ENCODE assay signal across 23 cellular contexts in genomic region chr10:49631975-49632374, GRCh38. TPM values are rescaled to one million over a fixed set of nuclear protein-coding genes. Genes with fewer than 3 reads are reported as not detected.
DNase-seq lines count a peak whose midpoint lies in the region; ATAC-seq and TF ChIP-seq lines count a peak whose summit lies in the region.
"Had no signal": no experiment of that assay in that cellular context is flagged by ENCODE, and none has a peak within 500 bp of the region (broad histone marks: within the 10 kb centered on the region; RNA-seq: fewer than 3 reads in every experiment).

No MANE protein-coding gene starts in this region.

- H3K36me3 ChIP-seq in osteoblast (ENCODE audit: insufficient read depth, low read length) (no peaks in the 10 kb centered on the region), upper lobe of right lung (no peaks in the 10 kb centered on the region)
- H3K36me3 ChIP-seq: BLaER1 treated with 17β-estradiol and CSF1 and Interleukin-3, amounts not matched to agents 10 nM and 100 nM; HAP-1 had no signal

- no peaks in the 10 kb centered on the region for H3K4me1 ChIP-seq in osteoblast (ENCODE audit: insufficient read depth, low read length)
- no peaks in the 10 kb centered on the region for H3K4me1 ChIP-seq in upper lobe of right lung
- H3K4me1 ChIP-seq: HAP-1 had no signal

- POLR2A ChIA-PET in WTC11 (lab: Charles Lee) = no interaction called here

- H3K27ac Mint-ChIP-seq in activated T-cell treated with anti-CD3 and anti-CD28 coated beads, Interleukin-2, amount 50 U/mL, for 24 hours = no peak overlapping the region
- no peak overlapping the region for H3K27ac Mint-ChIP-seq in WTC11
- H3K27ac Mint-ChIP-seq: CD8-positive, alpha-beta T cell had no signal

- intact Hi-C loops in upper lobe of right lung (cut with DNase I) = no loop called here

- no peaks in the 10 kb centered on the region for H3K27me3 Mint-ChIP-seq in activated T-cell treated with anti-CD3 and anti-CD28 coated beads, Interleukin-2, amount 50 U/mL, for 24 hours
- no peaks in the 10 kb centered on the region for H3K27me3 Mint-ChIP-seq in activated T-cell treated with anti-CD3 and anti-CD28 coated beads, Interleukin-2, amount 50 U/mL, for 4 hours (ENCODE audit: low read depth)
- H3K27me3 Mint-ChIP-seq in WTC11 (ENCODE audit: low read depth) = peaks cover under 1% of the 10 kb centered on the region; the same call in 1 of the 2 replicates

- TF ChIP-seq CTCF in WTC11 (IDR thresholded peaks at IDR 0.05) = no peak
- TF ChIP-seq CTCF in osteoblast (IDR thresholded peaks at IDR 0.05; ENCODE audit: extremely low read depth, low read depth, low read length) = no peak
- no peak for TF ChIP-seq CTCF in upper lobe of right lung (IDR thresholded peaks at IDR 0.05)

- H3K9me3 ChIP-seq in osteoblast (ENCODE audit: low read depth, low read length) (no peaks in the 10 kb centered on the region), upper lobe of right lung (no peaks in the 10 kb centered on the region)
- H3K9me3 ChIP-seq: BLaER1 treated with 17β-estradiol and CSF1 and Interleukin-3, amounts not matched to agents 10 nM and 100 nM; HAP-1 had no signal

- H3K27ac ChIP-seq in osteoblast (ENCODE audit: low read depth, low read length) (no peak overlapping the region), upper lobe of right lung (no peak overlapping the region)
- H3K27ac ChIP-seq: 22Rv1; BLaER1 treated with 17β-estradiol and CSF1 and Interleukin-3, amounts not matched to agents 10 nM and 100 nM; GM23248 had no signal

- peak; percentile 7 for DNase-seq in activated T-cell treated with anti-CD3 and anti-CD28 coated beads, Interleukin-2, amount 50 U/mL, for 24 hours
- no peak for DNase-seq in activated T-cell treated with anti-CD3 and anti-CD28 coated beads, Interleukin-2, amount 50 U/mL, for 4 hours
- DNase-seq in WTC11 (ENCODE audit: low spot score) = peak; percentile 2
- DNase-seq in osteoblast (ENCODE audit: insufficient read length, low spot score, missing footprints) = peak; percentile 17
- DNase-seq in upper lobe of right lung = peak; percentile 39
- no peak for DNase-seq in NCI-H524 (lab: John Stamatoyannopoulos, UW)
- DNase-seq in H4 (ENCODE audit: low spot score) = no peak
- no peak for DNase-seq in GDM1 (lab: John Stamatoyannopoulos, UW)
- DNase-seq: CD8-positive, alpha-beta T cell; DND-41; GM23248; NCI-H1092; NCI-H1436; NCI-H187 treated with DMSO at 0.1 percent for 48 hours; NCI-H2107; NCI-H510A; NCI-H774 had no signal

- no peak overlapping the region for H3K4me3 ChIP-seq in osteoblast (ENCODE audit: insufficient read depth, low read length)
- H3K4me3 ChIP-seq in upper lobe of right lung = no peak overlapping the region
- H3K4me3 ChIP-seq: BLaER1 treated with 17β-estradiol and CSF1 and Interleukin-3, amounts not matched to agents 10 nM and 100 nM; GM23248; HAP-1 had no signal

- no peaks in the 10 kb centered on the region for H3K36me3 Mint-ChIP-seq in activated T-cell treated with anti-CD3 and anti-CD28 coated beads, Interleukin-2, amount 50 U/mL, for 24 hours (ENCODE audit: low read depth)
- no peaks in the 10 kb centered on the region for H3K36me3 Mint-ChIP-seq in activated T-cell treated with anti-CD3 and anti-CD28 coated beads, Interleukin-2, amount 50 U/mL, for 4 hours (ENCODE audit: insufficient read depth)
- no peaks in the 10 kb centered on the region for H3K36me3 Mint-ChIP-seq in WTC11
- H3K36me3 Mint-ChIP-seq: CD8-positive, alpha-beta T cell had no signal

- CTCF ChIA-PET in WTC11 (lab: Charles Lee) = interaction anchor here (0.9 kb wide), 1 partner anchor 39 kb away, joined by 3 read pairs; no protein-coding TSS in a partner anchor

- no peaks in the 10 kb centered on the region for H4K20me1 ChIP-seq in osteoblast (ENCODE audit: insufficient read depth, low read length)
- H4K20me1 ChIP-seq: BLaER1 treated with 17β-estradiol and CSF1 and Interleukin-3, amounts not matched to agents 10 nM and 100 nM had no signal

- no peaks in the 10 kb centered on the region for H3K79me2 ChIP-seq in osteoblast (ENCODE audit: insufficient read depth, low read length)

- H3K9me3 Mint-ChIP-seq in activated T-cell treated with anti-CD3 and anti-CD28 coated beads, Interleukin-2, amount 50 U/mL, for 24 hours = no peaks in the 10 kb centered on the region
- no peaks in the 10 kb centered on the region for H3K9me3 Mint-ChIP-seq in activated T-cell treated with anti-CD3 and anti-CD28 coated beads, Interleukin-2, amount 50 U/mL, for 4 hours
- H3K9me3 Mint-ChIP-seq in WTC11 = no peaks in the 10 kb centered on the region
- H3K9me3 Mint-ChIP-seq: CD8-positive, alpha-beta T cell had no signal

- no peak overlapping the region for H2AFZ ChIP-seq in osteoblast (ENCODE audit: low read length)
- H2AFZ ChIP-seq: GM23248 had no signal

- ATAC-seq in activated T-cell treated with anti-CD3 and anti-CD28 coated beads, Interleukin-2, amount 50 U/mL, for 4 hours = no peak
- ATAC-seq in WTC11 (no peak), upper lobe of right lung (peak; percentile 8)
- ATAC-seq: CD8-positive, alpha-beta T cell; Right ventricle myocardium inferior had no signal

- no peak overlapping the region for H3K4me3 Mint-ChIP-seq in activated T-cell treated with anti-CD3 and anti-CD28 coated beads, Interleukin-2, amount 50 U/mL, for 24 hours
- H3K4me3 Mint-ChIP-seq in activated T-cell treated with anti-CD3 and anti-CD28 coated beads, Interleukin-2, amount 50 U/mL, for 4 hours = no peak overlapping the region
- no peak overlapping the region for H3K4me3 Mint-ChIP-seq in WTC11
- H3K4me3 Mint-ChIP-seq: CD8-positive, alpha-beta T cell had no signal

- peaks cover 14% of the 10 kb centered on the region for H3K27me3 ChIP-seq in osteoblast (ENCODE audit: insufficient read depth, low read length)
- H3K27me3 ChIP-seq in upper lobe of right lung = no peaks in the 10 kb centered on the region
- H3K27me3 ChIP-seq: BLaER1 treated with 17β-estradiol and CSF1 and Interleukin-3, amounts not matched to agents 10 nM and 100 nM had no signal

- no peaks in the 10 kb centered on the region for H3K4me1 Mint-ChIP-seq in activated T-cell treated with anti-CD3 and anti-CD28 coated beads, Interleukin-2, amount 50 U/mL, for 24 hours (ENCODE audit: low read depth)
- H3K4me1 Mint-ChIP-seq in activated T-cell treated with anti-CD3 and anti-CD28 coated beads, Interleukin-2, amount 50 U/mL, for 4 hours (ENCODE audit: low read depth) = no peaks in the 10 kb centered on the region
- no peaks in the 10 kb centered on the region for H3K4me1 Mint-ChIP-seq in WTC11

- no peak overlapping the region for H3K4me2 ChIP-seq in osteoblast (ENCODE audit: insufficient read depth, low read length)
- H3K4me2 ChIP-seq: BLaER1 treated with 17β-estradiol and CSF1 and Interleukin-3, amounts not matched to agents 10 nM and 100 nM had no signal

TF ChIP-seq in WTC11, 78 proteins besides CTCF, POLR2A, EP300 and RAD21 (continues in another document):
- TF ChIP-seq, protein P1, sequence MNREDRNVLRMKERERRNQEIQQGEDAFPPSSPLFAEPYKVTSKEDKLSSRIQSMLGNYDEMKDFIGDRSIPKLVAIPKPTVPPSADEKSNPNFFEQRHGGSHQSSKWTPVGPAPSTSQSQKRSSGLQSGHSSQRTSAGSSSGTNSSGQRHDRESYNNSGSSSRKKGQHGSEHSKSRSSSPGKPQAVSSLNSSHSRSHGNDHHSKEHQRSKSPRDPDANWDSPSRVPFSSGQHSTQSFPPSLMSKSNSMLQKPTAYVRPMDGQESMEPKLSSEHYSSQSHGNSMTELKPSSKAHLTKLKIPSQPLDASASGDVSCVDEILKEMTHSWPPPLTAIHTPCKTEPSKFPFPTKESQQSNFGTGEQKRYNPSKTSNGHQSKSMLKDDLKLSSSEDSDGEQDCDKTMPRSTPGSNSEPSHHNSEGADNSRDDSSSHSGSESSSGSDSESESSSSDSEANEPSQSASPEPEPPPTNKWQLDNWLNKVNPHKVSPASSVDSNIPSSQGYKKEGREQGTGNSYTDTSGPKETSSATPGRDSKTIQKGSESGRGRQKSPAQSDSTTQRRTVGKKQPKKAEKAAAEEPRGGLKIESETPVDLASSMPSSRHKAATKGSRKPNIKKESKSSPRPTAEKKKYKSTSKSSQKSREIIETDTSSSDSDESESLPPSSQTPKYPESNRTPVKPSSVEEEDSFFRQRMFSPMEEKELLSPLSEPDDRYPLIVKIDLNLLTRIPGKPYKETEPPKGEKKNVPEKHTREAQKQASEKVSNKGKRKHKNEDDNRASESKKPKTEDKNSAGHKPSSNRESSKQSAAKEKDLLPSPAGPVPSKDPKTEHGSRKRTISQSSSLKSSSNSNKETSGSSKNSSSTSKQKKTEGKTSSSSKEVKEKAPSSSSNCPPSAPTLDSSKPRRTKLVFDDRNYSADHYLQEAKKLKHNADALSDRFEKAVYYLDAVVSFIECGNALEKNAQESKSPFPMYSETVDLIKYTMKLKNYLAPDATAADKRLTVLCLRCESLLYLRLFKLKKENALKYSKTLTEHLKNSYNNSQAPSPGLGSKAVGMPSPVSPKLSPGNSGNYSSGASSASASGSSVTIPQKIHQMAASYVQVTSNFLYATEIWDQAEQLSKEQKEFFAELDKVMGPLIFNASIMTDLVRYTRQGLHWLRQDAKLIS (CRISPR knock-in tag; IDR thresholded peaks at IDR 0.05; ENCODE audit: borderline replicate concordance) = no peak
- TF ChIP-seq SP1 (CRISPR knock-in tag; conservative IDR thresholded peaks at IDR 0.05) = no peak

RNA-seq across cellular contexts. Expression of gene CHAT, which starts 18.1 kb away (rescaled TPM):
- not detected for total RNA-seq in activated T-cell treated with anti-CD3 and anti-CD28 coated beads, Interleukin-2, amount 50 U/mL, for 4 hours
- total RNA-seq in WTC11 (2021) (not detected in 3 replicates), osteoblast (not detected in 2 replicates), upper lobe of right lung (not detected)
- not detected in 2 replicates for total RNA-seq in H4 (2014; rRNA removed; shearing (Covaris generic))
- total RNA-seq: CD8-positive, alpha-beta T cell; GM23248; LHCN-M2; Right ventricle myocardium inferior; SK-MEL-5 had no signal

RNA-seq across cellular contexts. Expression of gene SLC18A3, which starts 21.9 kb away (rescaled TPM):
- not detected for total RNA-seq in activated T-cell treated with anti-CD3 and anti-CD28 coated beads, Interleukin-2, amount 50 U/mL, for 4 hours
- total RNA-seq in WTC11 (2021) = 0.07 to 0.13 TPM (median 0.09 TPM) in 3 replicates
- not detected in 2 replicates for total RNA-seq in osteoblast
- total RNA-seq in upper lobe of right lung = not detected
- not detected in 2 replicates for total RNA-seq in H4 (2014; rRNA removed; shearing (Covaris generic))
- total RNA-seq: CD8-positive, alpha-beta T cell; GM23248; LHCN-M2; Right ventricle myocardium inferior; SK-MEL-5 had no signal

RNA-seq across cellular contexts. Expression of gene C10orf53, which starts 47.5 kb away (rescaled TPM):
- not detected for total RNA-seq in activated T-cell treated with anti-CD3 and anti-CD28 coated beads, Interleukin-2, amount 50 U/mL, for 4 hours
- not detected in 3 replicates for total RNA-seq in WTC11 (2021)
- not detected in 2 replicates for total RNA-seq in osteoblast
- total RNA-seq in upper lobe of right lung = not detected
- not detected in 2 replicates for total RNA-seq in H4 (2014; rRNA removed; shearing (Covaris generic))
- total RNA-seq: CD8-positive, alpha-beta T cell; GM23248; LHCN-M2; Right ventricle myocardium inferior; SK-MEL-5 had no signal

Comparison
In these comparisons a context has a peak if more than half of its experiments do, and no peak if none do; other contexts are left out.
1. DNase-seq: peak in activated T-cell treated with anti-CD3 and anti-CD28 coated beads, Interleukin-2, amount 50 U/mL, for 24 hours (single experiment), WTC11 (single experiment), osteoblast (single experiment) and upper lobe of right lung (single experiment); none in activated T-cell treated with anti-CD3 and anti-CD28 coated beads, Interleukin-2, amount 50 U/mL, for 4 hours (single experiment), NCI-H524 (0 of 2), H4 (single experiment) and GDM1 (single experiment).